12 cellular contexts compared by ENCODE assay signal in the genomic region with DNA sequence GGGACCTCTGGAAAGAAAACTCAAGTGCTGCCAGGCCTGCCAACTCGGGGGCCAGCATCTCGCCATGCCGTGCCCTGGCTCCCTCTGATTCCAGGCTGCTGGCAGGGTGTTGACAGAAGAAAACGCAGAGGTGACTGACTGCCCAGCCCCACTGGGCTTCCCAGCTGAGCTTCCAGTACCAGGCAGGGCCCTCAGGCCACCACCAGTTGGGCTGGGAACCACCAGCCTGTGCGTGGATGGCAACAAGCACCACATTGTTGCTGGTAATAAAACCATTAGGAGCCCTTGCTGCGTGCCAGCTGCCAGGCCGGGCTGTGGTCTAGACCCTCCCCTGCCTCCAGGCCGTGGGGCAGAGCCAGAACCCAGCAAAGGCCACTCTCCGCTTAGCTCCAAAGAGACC. TPM values are rescaled to one million over a fixed set of nuclear protein-coding genes. Genes with fewer than 3 reads are reported as not detected.
DNase-seq lines count a peak whose midpoint lies in the region; ATAC-seq and TF ChIP-seq lines count a peak whose summit lies in the region.
"Had no signal": no experiment of that assay in that cellular context is flagged by ENCODE, and none has a peak within 500 bp of the region (broad histone marks: within the 10 kb centered on the region; RNA-seq: fewer than 3 reads in every experiment).

No MANE protein-coding gene starts in this region.

- no peak for TF ChIP-seq CTCF in brain (conservative IDR thresholded peaks at IDR 0.05)

- peaks cover 14% of the 10 kb centered on the region for H3K36me3 Mint-ChIP-seq in brain
- peaks cover 39% of the 10 kb centered on the region for H3K36me3 Mint-ChIP-seq in stimulated activated memory B cell treated with anti-CD40 and anti-IgM and Interleukin-4, amounts not matched to agents 10 μg/mL and 1 μg/mL and 100 μg/mL, for 72 hours

- DNase-seq in SW480 (ENCODE audit: low spot score) (peak; percentile 47), middle frontal gyrus (ENCODE audit: extremely low spot score, low spot score) (peak; percentile 37), ureter (ENCODE audit: low spot score) (no peak), HuH-7.5 (ENCODE audit: low spot score) (no peak)
- no peak for DNase-seq in activated CD8-positive, alpha-beta memory T cell treated with anti-CD3 and anti-CD28 coated beads for 24 hours
- DNase-seq: COR-L47, erythroblast, mesenchymal stem cell, testis had no signal

- no peaks in the 10 kb centered on the region for H3K27me3 Mint-ChIP-seq in brain
- no peaks in the 10 kb centered on the region for H3K27me3 Mint-ChIP-seq in stimulated activated memory B cell treated with anti-CD40 and anti-IgM and Interleukin-4, amounts not matched to agents 10 μg/mL and 1 μg/mL and 100 μg/mL, for 72 hours

- peak overlapping the region in 4 of 5 experiments; percentile 59 to 85 (median 80) for H3K27ac Mint-ChIP-seq in brain
- peak overlapping the region; percentile 31 for H3K27ac Mint-ChIP-seq in stimulated activated memory B cell treated with anti-CD40 and anti-IgM and Interleukin-4, amounts not matched to agents 10 μg/mL and 1 μg/mL and 100 μg/mL, for 72 hours

- peaks cover 82% of the 10 kb centered on the region for H3K4me1 Mint-ChIP-seq in brain
- H3K4me1 Mint-ChIP-seq in stimulated activated memory B cell treated with anti-CD40 and anti-IgM and Interleukin-4, amounts not matched to agents 10 μg/mL and 1 μg/mL and 100 μg/mL, for 72 hours: peaks cover 66% of the 10 kb centered on the region

- peaks cover 4 to 5% (median 4%) of the 10 kb centered on the region in 5 experiments for H3K9me3 Mint-ChIP-seq in brain
- peaks cover 4% of the 10 kb centered on the region for H3K9me3 Mint-ChIP-seq in stimulated activated memory B cell treated with anti-CD40 and anti-IgM and Interleukin-4, amounts not matched to agents 10 μg/mL and 1 μg/mL and 100 μg/mL, for 72 hours

- peak overlapping the region in 1 of 5 experiments; percentile 18 for H3K4me3 Mint-ChIP-seq in brain
- H3K4me3 Mint-ChIP-seq in stimulated activated memory B cell treated with anti-CD40 and anti-IgM and Interleukin-4, amounts not matched to agents 10 μg/mL and 1 μg/mL and 100 μg/mL, for 72 hours: no peak overlapping the region

- ATAC-seq in stimulated activated memory B cell treated with anti-CD40 and anti-IgM and Interleukin-4, amounts not matched to agents 10 μg/mL and 1 μg/mL and 100 μg/mL, for 72 hours: no peak
- ATAC-seq: HCT116 had no signal

RNA-seq across cellular contexts. Expression of a gene that starts 9.2 kb away (rescaled TPM):
- polyA plus RNA-seq in brain (ENCODE audit: insufficient read depth, low read depth, low replicate concordance): 27.7 TPM
- 40.1 TPM for total RNA-seq in ureter

Comparison
In these comparisons a context has a peak if more than half of its experiments do, and no peak if none do; other contexts are left out.
1. DNase-seq: peak in SW480 (single experiment) and middle frontal gyrus (single experiment); none in activated CD8-positive, alpha-beta memory T cell treated with anti-CD3 and anti-CD28 coated beads for 24 hours (single experiment), ureter (single experiment) and HuH-7.5 (single experiment).